In the genomic region with DNA sequence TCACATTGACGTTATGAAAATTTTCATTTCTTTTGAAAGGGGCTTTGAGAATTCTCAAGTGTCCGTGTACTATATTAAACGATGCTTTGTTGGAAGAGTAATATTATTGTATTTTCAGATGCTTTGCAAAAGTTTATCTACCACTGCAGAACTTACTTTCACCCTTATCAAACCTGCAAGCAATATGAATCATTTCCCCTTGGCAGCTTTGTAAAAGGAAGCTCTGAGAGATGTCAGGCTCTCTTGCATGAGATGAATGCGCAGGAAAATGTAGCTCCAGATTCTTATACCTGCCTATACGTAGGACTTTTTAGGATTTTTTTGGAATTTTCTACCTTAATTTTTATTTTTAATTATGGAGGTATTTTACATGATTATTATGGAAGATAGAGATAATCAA, we compare ENCODE assay signal across 1 cellular context.
A peak's percentile ranks its signal among the peaks of the same experiment; 100 is the strongest.
TF ChIP-seq lines count a peak whose summit lies in the region.

No MANE protein-coding gene starts in this region.

TF ChIP-seq in K562, 482 proteins besides CTCF, POLR2A, EP300 and RAD21 (continued from another document and continues in another):
- TF ChIP-seq, protein P1, sequence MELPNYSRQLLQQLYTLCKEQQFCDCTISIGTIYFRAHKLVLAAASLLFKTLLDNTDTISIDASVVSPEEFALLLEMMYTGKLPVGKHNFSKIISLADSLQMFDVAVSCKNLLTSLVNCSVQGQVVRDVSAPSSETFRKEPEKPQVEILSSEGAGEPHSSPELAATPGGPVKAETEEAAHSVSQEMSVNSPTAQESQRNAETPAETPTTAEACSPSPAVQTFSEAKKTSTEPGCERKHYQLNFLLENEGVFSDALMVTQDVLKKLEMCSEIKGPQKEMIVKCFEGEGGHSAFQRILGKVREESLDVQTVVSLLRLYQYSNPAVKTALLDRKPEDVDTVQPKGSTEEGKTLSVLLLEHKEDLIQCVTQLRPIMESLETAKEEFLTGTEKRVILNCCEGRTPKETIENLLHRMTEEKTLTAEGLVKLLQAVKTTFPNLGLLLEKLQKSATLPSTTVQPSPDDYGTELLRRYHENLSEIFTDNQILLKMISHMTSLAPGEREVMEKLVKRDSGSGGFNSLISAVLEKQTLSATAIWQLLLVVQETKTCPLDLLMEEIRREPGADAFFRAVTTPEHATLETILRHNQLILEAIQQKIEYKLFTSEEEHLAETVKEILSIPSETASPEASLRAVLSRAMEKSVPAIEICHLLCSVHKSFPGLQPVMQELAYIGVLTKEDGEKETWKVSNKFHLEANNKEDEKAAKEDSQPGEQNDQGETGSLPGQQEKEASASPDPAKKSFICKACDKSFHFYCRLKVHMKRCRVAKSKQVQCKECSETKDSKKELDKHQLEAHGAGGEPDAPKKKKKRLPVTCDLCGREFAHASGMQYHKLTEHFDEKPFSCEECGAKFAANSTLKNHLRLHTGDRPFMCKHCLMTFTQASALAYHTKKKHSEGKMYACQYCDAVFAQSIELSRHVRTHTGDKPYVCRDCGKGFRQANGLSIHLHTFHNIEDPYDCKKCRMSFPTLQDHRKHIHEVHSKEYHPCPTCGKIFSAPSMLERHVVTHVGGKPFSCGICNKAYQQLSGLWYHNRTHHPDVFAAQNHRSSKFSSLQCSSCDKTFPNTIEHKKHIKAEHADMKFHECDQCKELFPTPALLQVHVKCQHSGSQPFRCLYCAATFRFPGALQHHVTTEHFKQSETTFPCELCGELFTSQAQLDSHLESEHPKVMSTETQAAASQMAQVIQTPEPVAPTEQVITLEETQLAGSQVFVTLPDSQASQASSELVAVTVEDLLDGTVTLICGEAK (IDR thresholded peaks at IDR 0.05), result no peak
- TF ChIP-seq, protein P1 (CRISPR knock-in tag; IDR thresholded peaks at IDR 0.05), result no peak
- TF ChIP-seq MCM2 (IDR thresholded peaks at IDR 0.05; ENCODE audit: low read depth) (no peak), NR4A1 (CRISPR knock-in tag; IDR thresholded peaks at IDR 0.05) (no peak), NR4A1 (tag; IDR thresholded peaks at IDR 0.05) (no peak), ZZZ3 (IDR thresholded peaks at IDR 0.05) (no peak), SAP30 (IDR thresholded peaks at IDR 0.05; ENCODE audit: borderline replicate concordance, insufficient read depth, low read depth, low read length, poor library complexity, severe bottlenecking) (no peak), DACH1 (IDR thresholded peaks at IDR 0.05; ENCODE audit: partially characterized antibody) (no peak), KDM1A (IDR thresholded peaks at IDR 0.05) (peak in 1 of 2 experiments; percentile 49; a peak in 1 of 4 replicates), NCOR1 (IDR thresholded peaks at IDR 0.05) (peak; percentile 83), ZNF165 (CRISPR knock-in tag; IDR thresholded peaks at IDR 0.05; ENCODE audit: borderline replicate concordance) (no peak), PML (IDR thresholded peaks at IDR 0.05; ENCODE audit: low read length) (peak; percentile 90), ZNF696 (CRISPR knock-in tag; conservative IDR thresholded peaks at IDR 0.05) (no peak), ERF (CRISPR knock-in tag; IDR thresholded peaks at IDR 0.05) (no peak), HMG20B (CRISPR knock-in tag; IDR thresholded peaks at IDR 0.05) (no peak), ZNF217 (CRISPR knock-in tag; IDR thresholded peaks at IDR 0.05) (no peak), TEAD4 (IDR thresholded peaks at IDR 0.05; ENCODE audit: low read length) (peak; percentile 95), TEAD4 (CRISPR knock-in tag; IDR thresholded peaks at IDR 0.05; ENCODE audit: borderline replicate concordance) (no peak), C11orf30 (IDR thresholded peaks at IDR 0.05; ENCODE audit: low read depth) (no peak), MEF2A (IDR thresholded peaks at IDR 0.05; ENCODE audit: control insufficient read depth, low read depth, low read length) (no peak), ZNF124 (CRISPR knock-in tag; IDR thresholded peaks at IDR 0.05) (no peak), BRCA1 (IDR thresholded peaks at IDR 0.05) (no peak), BRCA1 (CRISPR knock-in tag; IDR thresholded peaks at IDR 0.05) (no peak), IFI16 (CRISPR knock-in tag; IDR thresholded peaks at IDR 0.05) (no peak), LCOR (CRISPR knock-in tag; IDR thresholded peaks at IDR 0.05) (no peak), PCBP1 (IDR thresholded peaks at IDR 0.05; ENCODE audit: low read depth, low read length, poor library complexity, severe bottlenecking) (no peak), SREBF1 (IDR thresholded peaks at IDR 0.05; ENCODE audit: borderline replicate concordance, low read depth, low read length) (no peak), FUS (optimal IDR thresholded peaks at IDR 0.05; ENCODE audit: low read depth, low read length) (no peak), GABPB2 (CRISPR knock-in tag; conservative IDR thresholded peaks at IDR 0.05) (no peak), FOS (IDR thresholded peaks at IDR 0.05; ENCODE audit: extremely low read depth, insufficient read length) (peak; percentile 17), TAF7 (tag; IDR thresholded peaks at IDR 0.05) (no peak), ELF4 (CRISPR knock-in tag; IDR thresholded peaks at IDR 0.05) (no peak), ZNF41 (CRISPR knock-in tag; conservative IDR thresholded peaks at IDR 0.05) (no peak), ZNF785 (CRISPR knock-in tag; IDR thresholded peaks at IDR 0.05) (no peak), ESRRA (IDR thresholded peaks at IDR 0.05; ENCODE audit: borderline replicate concordance, low read depth) (no peak), ZNF717 (CRISPR knock-in tag; IDR thresholded peaks at IDR 0.05) (no peak), JUN (IDR thresholded peaks at IDR 0.05; ENCODE audit: borderline replicate concordance, low read depth, low read length) (peak; percentile 85), JUN (CRISPR knock-in tag; IDR thresholded peaks at IDR 0.05; ENCODE audit: borderline replicate concordance) (no peak), NFYB (IDR thresholded peaks at IDR 0.05; ENCODE audit: extremely low read depth, insufficient read length) (no peak), PURB (CRISPR knock-in tag; IDR thresholded peaks at IDR 0.05; ENCODE audit: low read depth) (no peak)
- TF ChIP-seq, protein P2, sequence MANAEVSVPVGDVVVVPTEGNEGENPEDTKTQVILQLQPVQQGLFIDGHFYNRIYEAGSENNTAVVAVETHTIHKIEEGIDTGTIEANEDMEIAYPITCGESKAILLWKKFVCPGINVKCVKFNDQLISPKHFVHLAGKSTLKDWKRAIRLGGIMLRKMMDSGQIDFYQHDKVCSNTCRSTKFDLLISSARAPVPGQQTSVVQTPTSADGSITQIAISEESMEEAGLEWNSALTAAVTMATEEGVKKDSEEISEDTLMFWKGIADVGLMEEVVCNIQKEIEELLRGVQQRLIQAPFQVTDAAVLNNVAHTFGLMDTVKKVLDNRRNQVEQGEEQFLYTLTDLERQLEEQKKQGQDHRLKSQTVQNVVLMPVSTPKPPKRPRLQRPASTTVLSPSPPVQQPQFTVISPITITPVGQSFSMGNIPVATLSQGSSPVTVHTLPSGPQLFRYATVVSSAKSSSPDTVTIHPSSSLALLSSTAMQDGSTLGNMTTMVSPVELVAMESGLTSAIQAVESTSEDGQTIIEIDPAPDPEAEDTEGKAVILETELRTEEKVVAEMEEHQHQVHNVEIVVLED (CRISPR knock-in tag; IDR thresholded peaks at IDR 0.05), result no peak
- TF ChIP-seq, protein P3, sequence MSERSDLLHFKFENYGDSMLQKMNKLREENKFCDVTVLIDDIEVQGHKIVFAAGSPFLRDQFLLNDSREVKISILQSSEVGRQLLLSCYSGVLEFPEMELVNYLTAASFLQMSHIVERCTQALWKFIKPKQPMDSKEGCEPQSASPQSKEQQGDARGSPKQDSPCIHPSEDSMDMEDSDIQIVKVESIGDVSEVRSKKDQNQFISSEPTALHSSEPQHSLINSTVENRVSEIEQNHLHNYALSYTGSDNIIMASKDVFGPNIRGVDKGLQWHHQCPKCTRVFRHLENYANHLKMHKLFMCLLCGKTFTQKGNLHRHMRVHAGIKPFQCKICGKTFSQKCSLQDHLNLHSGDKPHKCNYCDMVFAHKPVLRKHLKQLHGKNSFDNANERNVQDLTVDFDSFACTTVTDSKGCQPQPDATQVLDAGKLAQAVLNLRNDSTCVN (CRISPR knock-in tag; IDR thresholded peaks at IDR 0.05), result no peak
- TF ChIP-seq, protein P4, sequence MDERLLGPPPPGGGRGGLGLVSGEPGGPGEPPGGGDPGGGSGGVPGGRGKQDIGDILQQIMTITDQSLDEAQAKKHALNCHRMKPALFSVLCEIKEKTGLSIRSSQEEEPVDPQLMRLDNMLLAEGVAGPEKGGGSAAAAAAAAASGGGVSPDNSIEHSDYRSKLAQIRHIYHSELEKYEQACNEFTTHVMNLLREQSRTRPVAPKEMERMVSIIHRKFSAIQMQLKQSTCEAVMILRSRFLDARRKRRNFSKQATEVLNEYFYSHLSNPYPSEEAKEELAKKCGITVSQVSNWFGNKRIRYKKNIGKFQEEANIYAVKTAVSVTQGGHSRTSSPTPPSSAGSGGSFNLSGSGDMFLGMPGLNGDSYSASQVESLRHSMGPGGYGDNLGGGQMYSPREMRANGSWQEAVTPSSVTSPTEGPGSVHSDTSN (CRISPR knock-in tag; IDR thresholded peaks at IDR 0.05; ENCODE audit: low read depth), result no peak
- TF ChIP-seq, protein P4 (tag; conservative IDR thresholded peaks at IDR 0.05; ENCODE audit: low read depth), result peak; percentile 83
- TF ChIP-seq, protein P5, sequence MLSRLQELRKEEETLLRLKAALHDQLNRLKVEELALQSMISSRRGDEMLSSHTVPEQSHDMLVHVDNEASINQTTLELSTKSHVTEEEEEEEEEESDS (CRISPR knock-in tag; IDR thresholded peaks at IDR 0.05), result no peak
- TF ChIP-seq, protein P6, sequence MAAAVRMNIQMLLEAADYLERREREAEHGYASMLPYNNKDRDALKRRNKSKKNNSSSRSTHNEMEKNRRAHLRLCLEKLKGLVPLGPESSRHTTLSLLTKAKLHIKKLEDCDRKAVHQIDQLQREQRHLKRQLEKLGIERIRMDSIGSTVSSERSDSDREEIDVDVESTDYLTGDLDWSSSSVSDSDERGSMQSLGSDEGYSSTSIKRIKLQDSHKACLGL (CRISPR knock-in tag; IDR thresholded peaks at IDR 0.05; ENCODE audit: borderline replicate concordance, poor library complexity, severe bottlenecking), result no peak
- TF ChIP-seq, protein P7, sequence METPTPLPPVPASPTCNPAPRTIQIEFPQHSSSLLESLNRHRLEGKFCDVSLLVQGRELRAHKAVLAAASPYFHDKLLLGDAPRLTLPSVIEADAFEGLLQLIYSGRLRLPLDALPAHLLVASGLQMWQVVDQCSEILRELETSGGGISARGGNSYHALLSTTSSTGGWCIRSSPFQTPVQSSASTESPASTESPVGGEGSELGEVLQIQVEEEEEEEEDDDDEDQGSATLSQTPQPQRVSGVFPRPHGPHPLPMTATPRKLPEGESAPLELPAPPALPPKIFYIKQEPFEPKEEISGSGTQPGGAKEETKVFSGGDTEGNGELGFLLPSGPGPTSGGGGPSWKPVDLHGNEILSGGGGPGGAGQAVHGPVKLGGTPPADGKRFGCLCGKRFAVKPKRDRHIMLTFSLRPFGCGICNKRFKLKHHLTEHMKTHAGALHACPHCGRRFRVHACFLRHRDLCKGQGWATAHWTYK (CRISPR knock-in tag; IDR thresholded peaks at IDR 0.05), result no peak
- TF ChIP-seq, protein P8, sequence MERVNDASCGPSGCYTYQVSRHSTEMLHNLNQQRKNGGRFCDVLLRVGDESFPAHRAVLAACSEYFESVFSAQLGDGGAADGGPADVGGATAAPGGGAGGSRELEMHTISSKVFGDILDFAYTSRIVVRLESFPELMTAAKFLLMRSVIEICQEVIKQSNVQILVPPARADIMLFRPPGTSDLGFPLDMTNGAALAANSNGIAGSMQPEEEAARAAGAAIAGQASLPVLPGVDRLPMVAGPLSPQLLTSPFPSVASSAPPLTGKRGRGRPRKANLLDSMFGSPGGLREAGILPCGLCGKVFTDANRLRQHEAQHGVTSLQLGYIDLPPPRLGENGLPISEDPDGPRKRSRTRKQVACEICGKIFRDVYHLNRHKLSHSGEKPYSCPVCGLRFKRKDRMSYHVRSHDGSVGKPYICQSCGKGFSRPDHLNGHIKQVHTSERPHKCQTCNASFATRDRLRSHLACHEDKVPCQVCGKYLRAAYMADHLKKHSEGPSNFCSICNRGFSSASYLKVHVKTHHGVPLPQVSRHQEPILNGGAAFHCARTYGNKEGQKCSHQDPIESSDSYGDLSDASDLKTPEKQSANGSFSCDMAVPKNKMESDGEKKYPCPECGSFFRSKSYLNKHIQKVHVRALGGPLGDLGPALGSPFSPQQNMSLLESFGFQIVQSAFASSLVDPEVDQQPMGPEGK (CRISPR knock-in tag; IDR thresholded peaks at IDR 0.05; ENCODE audit: borderline replicate concordance), result no peak
- TF ChIP-seq, protein P9, sequence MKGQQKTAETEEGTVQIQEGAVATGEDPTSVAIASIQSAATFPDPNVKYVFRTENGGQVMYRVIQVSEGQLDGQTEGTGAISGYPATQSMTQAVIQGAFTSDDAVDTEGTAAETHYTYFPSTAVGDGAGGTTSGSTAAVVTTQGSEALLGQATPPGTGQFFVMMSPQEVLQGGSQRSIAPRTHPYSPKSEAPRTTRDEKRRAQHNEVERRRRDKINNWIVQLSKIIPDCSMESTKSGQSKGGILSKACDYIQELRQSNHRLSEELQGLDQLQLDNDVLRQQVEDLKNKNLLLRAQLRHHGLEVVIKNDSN (CRISPR knock-in tag; IDR thresholded peaks at IDR 0.05), result no peak
